In the genomic region with DNA sequence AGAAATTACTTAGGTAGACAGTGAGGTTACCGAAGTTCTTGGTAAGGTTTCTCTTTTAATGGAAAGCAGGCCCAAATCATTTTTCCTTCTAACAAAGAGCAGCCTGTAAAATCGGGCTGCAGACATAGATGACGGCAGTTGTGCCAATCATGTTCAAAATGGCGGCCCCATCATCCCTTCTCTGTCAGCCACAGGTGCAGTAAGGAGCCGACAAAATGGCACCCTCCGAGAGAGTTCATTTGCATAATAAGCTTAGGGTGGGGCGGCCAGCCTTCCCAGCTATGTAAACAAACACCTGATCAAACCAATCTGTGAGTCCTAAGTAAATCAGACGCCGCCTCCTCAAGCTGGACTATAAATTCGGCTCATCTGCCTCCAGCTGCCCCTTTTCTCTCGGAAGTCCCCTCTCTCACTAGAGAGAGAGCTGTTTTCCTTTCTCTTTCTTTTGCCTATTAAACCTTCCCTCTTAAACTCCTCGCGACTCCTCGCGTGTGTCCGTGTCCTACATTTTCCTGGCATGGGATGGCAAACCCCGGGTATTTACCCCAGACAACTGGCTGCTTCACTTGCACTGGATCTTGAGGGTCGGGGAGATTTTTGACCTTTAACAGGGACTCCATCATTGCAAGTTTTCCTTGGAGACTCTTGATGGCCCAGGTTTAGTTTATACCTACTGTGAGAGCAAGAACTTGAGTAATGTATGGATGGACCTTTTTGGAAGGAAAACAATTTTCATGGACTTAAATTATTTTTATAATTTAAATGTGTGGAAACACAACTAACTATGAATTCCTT, we compare ENCODE assay signal across 13 cellular contexts. TPM values are rescaled to one million over a fixed set of nuclear protein-coding genes. Genes with fewer than 3 reads are reported as not detected.
DNase-seq lines count a peak whose midpoint lies in the region; ATAC-seq and TF ChIP-seq lines count a peak whose summit lies in the region.
"Had no signal": no experiment of that assay in that cellular context is flagged by ENCODE, and none has a peak within 500 bp of the region (broad histone marks: within the 10 kb centered on the region; RNA-seq: fewer than 3 reads in every experiment).

No MANE protein-coding gene starts in this region.

- TF ChIP-seq CTCF in GM23338 (conservative IDR thresholded peaks at IDR 0.05; ENCODE audit: low read depth in 2 of 2): no peak
- TF ChIP-seq CTCF in chondrocyte (IDR thresholded peaks at IDR 0.05): no peak
- no peak for TF ChIP-seq CTCF in neural progenitor cell (IDR thresholded peaks at IDR 0.05)
- TF ChIP-seq CTCF in heart right ventricle (IDR thresholded peaks at IDR 0.05): no peak

- whole genome bisulfite sequencing in heart right ventricle, 2 donors: 89% methylated on average over 18 of the region's 18 CpGs

- no peaks in the 10 kb centered on the region for H4K20me1 ChIP-seq in GM23338 (replicated peaks; ENCODE audit: insufficient read depth)
- H4K20me1 ChIP-seq in neural progenitor cell (ENCODE audit: low read depth): no peaks in the 10 kb centered on the region

- H3K4me1 Mint-ChIP-seq in GM23338 (peaks cover 30% of the 10 kb centered on the region), chondrocyte (ENCODE audit: low read depth) (peaks cover 44% of the 10 kb centered on the region), neural progenitor cell (peaks cover 32% of the 10 kb centered on the region)

- H2AFZ ChIP-seq in GM23338: peak overlapping the region; percentile 89; the same call in 1 of the 2 replicates
- peak overlapping the region; percentile 7 for H2AFZ ChIP-seq in neural progenitor cell (replicated peaks)
- H2AFZ ChIP-seq: PC-9 had no signal

- H3F3A ChIP-seq in GM23338 (replicated peaks; ENCODE audit: low read depth): 0 out of 2 replicates have a peak, but pooled peaks cover 10% of the 10 kb centered on the region
- peaks cover 27% of the 10 kb centered on the region for H3F3A ChIP-seq in neural progenitor cell (ENCODE audit: low read depth)

- H3K4me1 ChIP-seq in GM23338 (ENCODE audit: insufficient read depth) (peaks cover 16% of the 10 kb centered on the region), neural progenitor cell (peaks cover 29% of the 10 kb centered on the region), heart right ventricle (peaks cover 2 to 23% (median 12%) of the 10 kb centered on the region in 9 donors)

- H3K27me3 ChIP-seq in GM23338 (ENCODE audit: insufficient read depth) (no peaks in the 10 kb centered on the region), neural progenitor cell (no peaks in the 10 kb centered on the region), heart right ventricle (no peaks in the 10 kb centered on the region)

- no peak overlapping the region for H3K27ac Mint-ChIP-seq in GM23338
- peak overlapping the region; percentile 99 for H3K27ac Mint-ChIP-seq in chondrocyte (ENCODE audit: unreplicated experiment)
- H3K27ac Mint-ChIP-seq in neural progenitor cell: no peak overlapping the region

- H3K4me3 Mint-ChIP-seq in GM23338 (no peak overlapping the region; the same call in 2 of the 3 replicates), chondrocyte (ENCODE audit: unreplicated experiment) (no peak overlapping the region), neural progenitor cell (no peak overlapping the region)

- H3K36me3 ChIP-seq in GM23338 (ENCODE audit: insufficient read depth): 0 out of 2 replicates have a peak, but pooled peaks cover 6% of the 10 kb centered on the region
- no peaks in the 10 kb centered on the region for H3K36me3 ChIP-seq in neural progenitor cell
- H3K36me3 ChIP-seq in heart right ventricle: no peaks in the 10 kb centered on the region

- H3K79me2 ChIP-seq in GM23338 (replicated peaks; ENCODE audit: insufficient read depth): no peaks in the 10 kb centered on the region
- H3K79me2 ChIP-seq in neural progenitor cell (ENCODE audit: low read depth): no peaks in the 10 kb centered on the region

- no peak overlapping the region for H3K4me3 ChIP-seq in GM23338
- H3K4me3 ChIP-seq in neural progenitor cell: no peak overlapping the region
- no peak overlapping the region for H3K4me3 ChIP-seq in heart right ventricle
- H3K4me3 ChIP-seq: PC-9 had no signal

- H3K4me2 ChIP-seq in GM23338 (no peak overlapping the region), neural progenitor cell (no peak overlapping the region)
- H3K4me2 ChIP-seq: PC-9 had no signal

- H3K9me3 Mint-ChIP-seq in GM23338 (peaks cover 36% of the 10 kb centered on the region), chondrocyte (ENCODE audit: low read depth) (peaks cover 20% of the 10 kb centered on the region), neural progenitor cell (peaks cover 28% of the 10 kb centered on the region)

- ATAC-seq in GM23338 (no peak), heart right ventricle (no peak), GM18909 (IDR thresholded peaks at IDR 0.05; ENCODE audit: poor library complexity, unreplicated experiment) (no peak)
- ATAC-seq: activated T-helper 17 cell treated with anti-CD3 and anti-CD28 coated beads, Interleukin-2, amount 50 U/mL, for 72 hours had no signal

- H3K9ac ChIP-seq in neural progenitor cell: no peak overlapping the region

- H3K9me3 ChIP-seq in neural progenitor cell (ENCODE audit: low read depth) (peaks cover 9% of the 10 kb centered on the region), heart right ventricle (peaks cover 0 to 17% (median 2%) of the 10 kb centered on the region in 11 donors)

- DNase-seq in GM23338 (ENCODE audit: low spot score) (peak; percentile 34), NCI-H524 (lab: John Stamatoyannopoulos, UW) (peak; percentile 68 to 84), chondrocyte (ENCODE audit: low spot score) (no peak), neural progenitor cell (ENCODE audit: low spot score) (no peak), NK-92 (lab: John Stamatoyannopoulos, UW; ENCODE audit: unreplicated experiment) (no peak), MV-4-11 (lab: John Stamatoyannopoulos, UW) (no peak), heart right ventricle (no peak)
- DNase-seq: KG1, midbrain, PC-9 had no signal

- H3K27ac ChIP-seq in GM23338 (ENCODE audit: low read depth) (no peak overlapping the region), neural progenitor cell (no peak overlapping the region), heart right ventricle (no peak overlapping the region)
- H3K27ac ChIP-seq: PC-9, VCaP had no signal

- H3K27me3 Mint-ChIP-seq in GM23338 (ENCODE audit: insufficient read depth, low read depth, poor library complexity) (peaks cover 11% of the 10 kb centered on the region), chondrocyte (ENCODE audit: low read depth) (no peaks in the 10 kb centered on the region), neural progenitor cell (ENCODE audit: insufficient read depth, low read depth) (peaks cover 8% of the 10 kb centered on the region)
- H3K27me3 Mint-ChIP-seq: activated T-helper 17 cell treated with anti-CD3 and anti-CD28 coated beads, Interleukin-2, amount 50 U/mL, for 72 hours had no signal

- intact Hi-C loops in heart right ventricle (cut with DNase I): loop anchor here in 9 of 10 donors (2.0 to 10.0 kb wide), 9 partner anchors 47 to 203 kb away; partner anchors contain the start of genes FLOT1 (in 3 of the 9), IER3 (in 3 of the 9), TUBB (in 3 of the 9) and DHX16 (in 1 of the 9)

- H3K36me3 Mint-ChIP-seq in GM23338 (ENCODE audit: low read depth) (peaks cover 42% of the 10 kb centered on the region), chondrocyte (ENCODE audit: low read depth) (peaks cover 11% of the 10 kb centered on the region), neural progenitor cell (no peaks in the 10 kb centered on the region)

- peaks cover 21% of the 10 kb centered on the region for H3K9me2 ChIP-seq in GM23338 (ENCODE audit: insufficient read depth)

TF ChIP-seq in GM23338, 12 proteins besides CTCF, POLR2A, EP300 and RAD21 (continues in another document):
- TF ChIP-seq ZNF331 (CRISPR knock-in tag; IDR thresholded peaks at IDR 0.05; ENCODE audit: low read depth) (no peak), JUNB (IDR thresholded peaks at IDR 0.05; ENCODE audit: unreplicated experiment) (no peak)

RNA-seq across cellular contexts. Expression of gene DDR1, which starts 8.9 kb away (rescaled TPM):
- total RNA-seq in GM23338 (2014; rRNA removed; shearing (Covaris generic)): 140 and 154 TPM in 2 replicates
- polyA plus RNA-seq in GM23338 (2016; fragmentation: Nextera tagmentation; extraction: Ambion mirVana): 58.3 and 71.6 TPM in 2 replicates
- 112 to 157 TPM (median 117 TPM) in 3 replicates for total RNA-seq in chondrocyte
- 85.3 and 234 TPM in 2 replicates for total RNA-seq in neural progenitor cell (ENCODE audit: low replicate concordance)
- 10 to 100 TPM; 15.5 to 49.2 (median 26.9) TPM for total RNA-seq in heart right ventricle
- polyA plus RNA-seq in heart right ventricle: 10 to 100 TPM in 1 of 2 donors, 1 to 10 TPM in 1; 7.3 to 12.1 TPM

RNA-seq across cellular contexts. Expression of gene GTF2H4, which starts 32.6 kb away (rescaled TPM):
- 32.6 and 46.5 TPM in 2 replicates for total RNA-seq in GM23338 (2014; rRNA removed; shearing (Covaris generic))
- polyA plus RNA-seq in GM23338 (2016; fragmentation: Nextera tagmentation; extraction: Ambion mirVana) (14.1 and 14.8 TPM in 2 replicates), heart right ventricle (10 to 100 TPM; 15.9 to 27.0 TPM)
- total RNA-seq in chondrocyte (39.5 to 54.6 TPM (median 40.1 TPM) in 3 replicates), neural progenitor cell (ENCODE audit: low replicate concordance) (29.2 and 50.0 TPM in 2 replicates), heart right ventricle (10 to 100 TPM in 8 of 10 donors, 1 to 10 TPM in 2; 8.3 to 25.1 (median 12.5) TPM)

RNA-seq across cellular contexts. Expression of gene VARS2, which starts 38.6 kb away (rescaled TPM):
- total RNA-seq in GM23338 (2014; rRNA removed; shearing (Covaris generic)): 34.0 and 36.4 TPM in 2 replicates
- polyA plus RNA-seq in GM23338 (2016; fragmentation: Nextera tagmentation; extraction: Ambion mirVana) (13.7 and 14.2 TPM in 2 replicates), heart right ventricle (10 to 100 TPM in 1 of 2 donors, 1 to 10 TPM in 1; 9.3 to 26.0 TPM)
- total RNA-seq in chondrocyte (33.1 to 48.0 TPM (median 33.8 TPM) in 3 replicates), neural progenitor cell (ENCODE audit: low replicate concordance) (21.5 and 64.6 TPM in 2 replicates), heart right ventricle (10 to 100 TPM; 13.4 to 28.4 (median 22.5) TPM)

RNA-seq across cellular contexts. Expression of gene SFTA2, which starts 56.5 kb away (rescaled TPM):
- total RNA-seq in GM23338 (2014; rRNA removed; shearing (Covaris generic)): not detected in 2 replicates
- polyA plus RNA-seq in GM23338 (2016; fragmentation: Nextera tagmentation; extraction: Ambion mirVana) (not detected in 2 replicates), heart right ventricle (not detected)
- total RNA-seq in chondrocyte (not detected in 3 replicates), neural progenitor cell (ENCODE audit: low replicate concordance) (not detected in 2 replicates), heart right ventricle (not detected)
- total RNA-seq: activated T-helper 17 cell treated with anti-CD3 and anti-CD28 coated beads, Interleukin-2, amount 50 U/mL, for 72 hours had no signal

Comparison
In these comparisons a context has a peak if more than half of its experiments do, and no peak if none do; other contexts are left out.
1. DNase-seq: peak in GM23338 (single experiment) and NCI-H524 (2 of 2); none in chondrocyte (single experiment), neural progenitor cell (single experiment), NK-92 (single experiment), MV-4-11 (single experiment) and heart right ventricle (0 of 2).